Comparison of ENCODE assay signal across 17 cellular contexts in genomic region chr18:9468998-9469397, GRCh38.
"Had no signal": no experiment of that assay in that cellular context is flagged by ENCODE, and none has a peak within 500 bp of the region (broad histone marks: within the 10 kb centered on the region; RNA-seq: fewer than 3 reads in every experiment).

No MANE protein-coding gene starts in this region.

- H3K27me3 ChIP-seq: SJSA1 had no signal

- H3K4me3 ChIP-seq: SJSA1, SK-N-MC had no signal

- H3K36me3 ChIP-seq: SJSA1 had no signal

- H3K27ac Mint-ChIP-seq: IgD-negative memory B cell had no signal

- DNase-seq: KBM-7, MV-4-11, NCI-H1048, NCI-H1105, NCI-H1417, NCI-H1436 treated with DMSO at 0.1 percent for 48 hours, NCI-H1694, NCI-H187 treated with DMSO at 0.1 percent for 48 hours, NCI-H2029 treated with DMSO at 0.1 percent for 48 hours, NCI-H526, Right ventricle myocardium superior, RPMI8226, SIG-M5, T-helper 2 cell had no signal
